In genomic region chr12:93924367-93924766, GRCh38 we compare ENCODE assay signal across 18 cellular contexts.
A peak's percentile ranks its signal among the peaks of the same experiment; 100 is the strongest.
DNase-seq lines count a peak whose midpoint lies in the region; ATAC-seq and TF ChIP-seq lines count a peak whose summit lies in the region.
"Had no signal": no experiment of that assay in that cellular context is flagged by ENCODE, and none has a peak within 500 bp of the region (broad histone marks: within the 10 kb centered on the region; RNA-seq: fewer than 3 reads in every experiment).

No MANE protein-coding gene starts in this region.

- no peaks in the 10 kb centered on the region for H3K4me1 ChIP-seq in CD4-positive, CD25-positive, alpha-beta regulatory T cell (ENCODE audit: control insufficient read depth, insufficient read depth, low read length, poor library complexity, severe bottlenecking)
- peaks cover 5% of the 10 kb centered on the region for H3K4me1 ChIP-seq in Loucy (ENCODE audit: insufficient read depth, low read length, poor library complexity, severe bottlenecking)
- H3K4me1 ChIP-seq: BLaER1 had no signal

- DNase-seq in activated naive CD4-positive, alpha-beta T cell treated with anti-CD3 and anti-CD28 coated beads, Interleukin-2, amount 10 ng/mL, durations not matched to agents 7 days and 5 days, result no peak
- DNase-seq in activated naive CD4-positive, alpha-beta T cell treated with anti-CD3 and anti-CD28 coated beads, Interleukin-2, amount 50 U/mL, for 16 hours, result no peak
- peak in 1 of 3 donors; percentile 65 for DNase-seq in CD4-positive, CD25-positive, alpha-beta regulatory T cell
- peak; percentile 2 for DNase-seq in central memory CD4-positive, alpha-beta T cell
- DNase-seq in UCSD-AML1 (lab: John Stamatoyannopoulos, UW; ENCODE audit: unreplicated experiment) (no peak), retina (no peak)
- DNase-seq: CD4-positive, alpha-beta T cell; DMS 273 treated with DMSO at 0.1 percent for 48 hours; DMS79; GF-D8; GM23248; H7; HCEC 1CT had no signal

- peak overlapping the region; percentile 42 for H3K27ac Mint-ChIP-seq in activated naive CD4-positive, alpha-beta T cell treated with anti-CD3 and anti-CD28 coated beads, Interleukin-2, amount 10 ng/mL, durations not matched to agents 7 days and 5 days
- peak overlapping the region in 1 of 3 donors; percentile 7 for H3K27ac Mint-ChIP-seq in CD4-positive, CD25-positive, alpha-beta regulatory T cell
- H3K27ac Mint-ChIP-seq: B cell; CD4-positive, alpha-beta T cell had no signal

- no peak overlapping the region for H3K9ac ChIP-seq in Loucy (ENCODE audit: low read depth, low read length, poor library complexity, severe bottlenecking)
- H3K9ac ChIP-seq: BLaER1, GM23248 had no signal

- H3K79me2 ChIP-seq in Loucy (ENCODE audit: insufficient read depth, low read length), result no peaks in the 10 kb centered on the region

- ATAC-seq in CD4-positive, CD25-positive, alpha-beta regulatory T cell (ENCODE audit: low read depth in 2 of 2), result peak; percentile 37 to 43
- no peak for ATAC-seq in HG02970 (IDR thresholded peaks at IDR 0.05; ENCODE audit: low FRiP score, unreplicated experiment)

- H3K36me3 Mint-ChIP-seq in activated naive CD4-positive, alpha-beta T cell treated with anti-CD3 and anti-CD28 coated beads, Interleukin-2, amount 10 ng/mL, durations not matched to agents 7 days and 5 days, result peaks cover 13% of the 10 kb centered on the region
- H3K36me3 Mint-ChIP-seq in CD4-positive, CD25-positive, alpha-beta regulatory T cell, result no peaks in the 10 kb centered on the region

- H3K27me3 Mint-ChIP-seq in activated naive CD4-positive, alpha-beta T cell treated with anti-CD3 and anti-CD28 coated beads, Interleukin-2, amount 10 ng/mL, durations not matched to agents 7 days and 5 days, result peaks cover 3% of the 10 kb centered on the region
- H3K27me3 Mint-ChIP-seq in CD4-positive, CD25-positive, alpha-beta regulatory T cell, result no peaks in the 10 kb centered on the region
- H3K27me3 Mint-ChIP-seq: CD4-positive, alpha-beta T cell had no signal

- H3K27ac ChIP-seq in CD4-positive, CD25-positive, alpha-beta regulatory T cell (ENCODE audit: insufficient read depth, low read length, poor library complexity, severe bottlenecking), result no peak overlapping the region
- H3K27ac ChIP-seq: 22Rv1, BLaER1, GM23248 had no signal

- no peaks in the 10 kb centered on the region for H3K27me3 ChIP-seq in CD4-positive, CD25-positive, alpha-beta regulatory T cell (ENCODE audit: control insufficient read depth, insufficient read depth, low read length)
- no peaks in the 10 kb centered on the region for H3K27me3 ChIP-seq in Loucy (ENCODE audit: insufficient read depth, low read length, poor library complexity, severe bottlenecking)
- H3K27me3 ChIP-seq: BLaER1 had no signal

- CTCF ChIA-PET in activated naive CD4-positive, alpha-beta T cell treated with anti-CD3 and anti-CD28 coated beads, Interleukin-2, amount 10 ng/mL, durations not matched to agents 7 days and 5 days (lab: Charles Lee), result no interaction called here

- H3K4me3 ChIP-seq in CD4-positive, CD25-positive, alpha-beta regulatory T cell (ENCODE audit: low read depth, low read length), result no peak overlapping the region
- no peak overlapping the region for H3K4me3 ChIP-seq in Loucy (ENCODE audit: low read length, poor library complexity, severe bottlenecking)
- H3K4me3 ChIP-seq: BLaER1, GM23248 had no signal

- peaks cover 26% of the 10 kb centered on the region for H3K4me1 Mint-ChIP-seq in activated naive CD4-positive, alpha-beta T cell treated with anti-CD3 and anti-CD28 coated beads, Interleukin-2, amount 10 ng/mL, durations not matched to agents 7 days and 5 days
- peaks cover 6 to 11% (median 6%) of the 10 kb centered on the region in 4 donors for H3K4me1 Mint-ChIP-seq in CD4-positive, CD25-positive, alpha-beta regulatory T cell
- H3K4me1 Mint-ChIP-seq: B cell had no signal

- no peaks in the 10 kb centered on the region for H3K36me3 ChIP-seq in CD4-positive, CD25-positive, alpha-beta regulatory T cell (ENCODE audit: control insufficient read depth, insufficient read depth, low read length)
- no peaks in the 10 kb centered on the region for H3K36me3 ChIP-seq in Loucy (ENCODE audit: insufficient read depth, low read length)
- H3K36me3 ChIP-seq: BLaER1 had no signal

- no peaks in the 10 kb centered on the region for H3F3A ChIP-seq in Loucy (ENCODE audit: low read depth)

- H3K4me3 Mint-ChIP-seq in activated naive CD4-positive, alpha-beta T cell treated with anti-CD3 and anti-CD28 coated beads, Interleukin-2, amount 10 ng/mL, durations not matched to agents 7 days and 5 days, result no peak overlapping the region
- H3K4me3 Mint-ChIP-seq in CD4-positive, CD25-positive, alpha-beta regulatory T cell, result no peak overlapping the region
- H3K4me3 Mint-ChIP-seq: B cell; CD4-positive, alpha-beta T cell had no signal

- no peak overlapping the region for H3K4me2 ChIP-seq in Loucy (ENCODE audit: low read depth, low read length, poor library complexity, severe bottlenecking)
- H3K4me2 ChIP-seq: BLaER1 had no signal

- 0 out of 2 replicates have a peak overlapping the region, but pooled peaks have one; percentile 46 for H2AFZ ChIP-seq in Loucy (ENCODE audit: low read length)
- H2AFZ ChIP-seq: GM23248 had no signal

- H4K20me1 ChIP-seq in Loucy (ENCODE audit: insufficient read depth, low read length, poor library complexity, severe bottlenecking), result no peaks in the 10 kb centered on the region
- H4K20me1 ChIP-seq: BLaER1 had no signal

- H3K9me3 ChIP-seq in CD4-positive, CD25-positive, alpha-beta regulatory T cell (ENCODE audit: control insufficient read depth in 2 of 2, low read length in 2 of 2), result no peaks in the 10 kb centered on the region
- H3K9me3 ChIP-seq in Loucy (ENCODE audit: insufficient read depth, low read depth, low read length), result 0 out of 2 replicates have a peak, but pooled peaks cover 3% of the 10 kb centered on the region

- TF ChIP-seq CTCF in Loucy (conservative IDR thresholded peaks at IDR 0.05; ENCODE audit: low read length), result no peak

- H3K9me2 ChIP-seq in Loucy (replicated peaks; ENCODE audit: low read depth, low read length), result no peaks in the 10 kb centered on the region

- peaks cover 25% of the 10 kb centered on the region for H3K9me3 Mint-ChIP-seq in activated naive CD4-positive, alpha-beta T cell treated with anti-CD3 and anti-CD28 coated beads, Interleukin-2, amount 10 ng/mL, durations not matched to agents 7 days and 5 days
- H3K9me3 Mint-ChIP-seq in CD4-positive, CD25-positive, alpha-beta regulatory T cell, result peaks cover 0 to 9% (median 5%) of the 10 kb centered on the region in 7 donors
